20 cellular contexts compared by ENCODE assay signal in the genomic region with DNA sequence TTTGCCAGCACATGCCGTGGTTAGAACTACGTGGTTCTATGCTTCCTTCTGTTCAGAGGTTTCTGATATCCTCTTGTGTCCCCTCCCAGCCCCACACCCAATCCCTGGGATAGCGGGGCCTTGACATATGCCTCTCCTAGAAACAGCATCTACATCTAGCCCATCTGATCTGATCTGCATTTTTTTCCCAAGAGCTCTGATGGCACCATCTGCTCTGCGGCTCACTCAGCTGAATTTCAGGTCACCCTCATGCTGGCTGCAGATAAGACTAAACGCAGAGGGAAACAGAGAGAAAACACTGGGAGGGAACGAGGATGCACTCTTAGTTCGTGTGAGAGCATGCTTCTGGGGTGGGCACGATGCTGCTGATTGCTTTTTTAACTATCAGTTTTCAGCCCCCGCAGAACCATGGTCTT. TPM values are rescaled to one million over a fixed set of nuclear protein-coding genes. Genes with fewer than 3 reads are reported as not detected.
A peak's percentile ranks its signal among the peaks of the same experiment; 100 is the strongest.
DNase-seq lines count a peak whose midpoint lies in the region; ATAC-seq and TF ChIP-seq lines count a peak whose summit lies in the region.
"Had no signal": no experiment of that assay in that cellular context is flagged by ENCODE, and none has a peak within 500 bp of the region (broad histone marks: within the 10 kb centered on the region; RNA-seq: fewer than 3 reads in every experiment).

No MANE protein-coding gene starts in this region.

- no peak overlapping the region for H3K4me3 ChIP-seq in Caco-2 (ENCODE audit: low read depth, low read length)
- H3K4me3 ChIP-seq: dorsolateral prefrontal cortex, upper lobe of right lung had no signal

- no peaks in the 10 kb centered on the region for H3K9me3 Mint-ChIP-seq in activated naive CD8-positive, alpha-beta T cell treated with anti-CD3 and anti-CD28 coated beads, Interleukin-2, amount 10 ng/mL, durations not matched to agents 7 days and 5 days
- no peaks in the 10 kb centered on the region for H3K9me3 Mint-ChIP-seq in activated naive CD8-positive, alpha-beta T cell treated with anti-CD3 and anti-CD28 coated beads for 36 hours
- H3K9me3 Mint-ChIP-seq in Caco-2 (ENCODE audit: unreplicated experiment), result no peaks in the 10 kb centered on the region
- H3K9me3 Mint-ChIP-seq: activated naive CD4-positive, alpha-beta T cell treated with anti-CD3 and anti-CD28 coated beads, Interleukin-2, amount 50 U/mL, for 24 hours; activated T-cell treated with anti-CD3 and anti-CD28 coated beads, Interleukin-2, amount 50 U/mL, for 72 hours; IgD-negative memory B cell; memory B cell; T-helper 1 cell treated with Interleukin-12 subunit alpha and Interleukin-12 subunit beta and Interleukin-4 antibody, amounts not matched to agents 30 μg/mL and 1 μg/mL, for 36 hours had no signal

- H3K4me3 Mint-ChIP-seq in activated naive CD8-positive, alpha-beta T cell treated with anti-CD3 and anti-CD28 coated beads, Interleukin-2, amount 10 ng/mL, durations not matched to agents 7 days and 5 days, result no peak overlapping the region
- H3K4me3 Mint-ChIP-seq in activated naive CD8-positive, alpha-beta T cell treated with anti-CD3 and anti-CD28 coated beads for 36 hours, result no peak overlapping the region
- H3K4me3 Mint-ChIP-seq in Caco-2 (ENCODE audit: unreplicated experiment), result no peak overlapping the region
- H3K4me3 Mint-ChIP-seq: activated naive CD4-positive, alpha-beta T cell treated with anti-CD3 and anti-CD28 coated beads, Interleukin-2, amount 50 U/mL, for 24 hours; activated T-cell treated with anti-CD3 and anti-CD28 coated beads, Interleukin-2, amount 50 U/mL, for 72 hours; IgD-negative memory B cell; memory B cell; T-helper 1 cell treated with Interleukin-12 subunit alpha and Interleukin-12 subunit beta and Interleukin-4 antibody, amounts not matched to agents 30 μg/mL and 1 μg/mL, for 36 hours had no signal

- POLR2A ChIA-PET in activated naive CD8-positive, alpha-beta T cell treated with anti-CD3 and anti-CD28 coated beads, Interleukin-2, amount 10 ng/mL, durations not matched to agents 7 days and 5 days (lab: Charles Lee), result interaction anchor here (1.4 to 2.5 kb wide), 3 partner anchors 11 to 199 kb away, joined by 3 to 7 read pairs (median 7); a partner anchor contains a TSS
- POLR2A ChIA-PET in Caco-2 (lab: Charles Lee), result no interaction called here

- H3K4me1 ChIP-seq in Caco-2, result peaks cover 15% of the 10 kb centered on the region

- TF ChIP-seq CTCF in Caco-2 (IDR thresholded peaks at IDR 0.05; ENCODE audit: insufficient read depth in 1 of 2, low read depth in 1 of 2, low read length in 1 of 2, severe bottlenecking in 1 of 2, unreplicated experiment in 1 of 2), result no peak

- peaks cover 36% of the 10 kb centered on the region for H3K36me3 Mint-ChIP-seq in activated naive CD8-positive, alpha-beta T cell treated with anti-CD3 and anti-CD28 coated beads, Interleukin-2, amount 10 ng/mL, durations not matched to agents 7 days and 5 days
- H3K36me3 Mint-ChIP-seq in activated naive CD8-positive, alpha-beta T cell treated with anti-CD3 and anti-CD28 coated beads for 36 hours, result peaks cover 5% of the 10 kb centered on the region
- H3K36me3 Mint-ChIP-seq in Caco-2 (ENCODE audit: insufficient read depth, unreplicated experiment), result peaks cover 14% of the 10 kb centered on the region
- H3K36me3 Mint-ChIP-seq: activated naive CD4-positive, alpha-beta T cell treated with anti-CD3 and anti-CD28 coated beads, Interleukin-2, amount 50 U/mL, for 24 hours; memory B cell had no signal

- no peaks in the 10 kb centered on the region for H3K27me3 ChIP-seq in Caco-2 (replicated peaks; ENCODE audit: control insufficient read depth, insufficient read depth, low read length)
- H3K27me3 ChIP-seq: dorsolateral prefrontal cortex, upper lobe of right lung had no signal

- no peaks in the 10 kb centered on the region for H3K27me3 Mint-ChIP-seq in activated naive CD8-positive, alpha-beta T cell treated with anti-CD3 and anti-CD28 coated beads, Interleukin-2, amount 10 ng/mL, durations not matched to agents 7 days and 5 days
- no peaks in the 10 kb centered on the region for H3K27me3 Mint-ChIP-seq in activated naive CD8-positive, alpha-beta T cell treated with anti-CD3 and anti-CD28 coated beads for 36 hours
- no peaks in the 10 kb centered on the region for H3K27me3 Mint-ChIP-seq in Caco-2 (ENCODE audit: insufficient read depth, unreplicated experiment)
- H3K27me3 Mint-ChIP-seq: activated naive CD4-positive, alpha-beta T cell treated with anti-CD3 and anti-CD28 coated beads, Interleukin-2, amount 50 U/mL, for 24 hours; IgD-negative memory B cell; memory B cell had no signal

- peaks cover 2% of the 10 kb centered on the region for H3K36me3 ChIP-seq in Caco-2 (ENCODE audit: control insufficient read depth, insufficient read depth, low read length)

- no peak for ATAC-seq in activated naive CD8-positive, alpha-beta T cell treated with anti-CD3 and anti-CD28 coated beads, Interleukin-2, amount 10 ng/mL, durations not matched to agents 7 days and 5 days (ENCODE audit: low read depth)
- no peak for ATAC-seq in GM21825 (IDR thresholded peaks at IDR 0.05; ENCODE audit: unreplicated experiment)
- ATAC-seq: activated T-cell treated with anti-CD3 and anti-CD28 coated beads, Interleukin-2, amount 50 U/mL, for 72 hours; left cardiac atrium; upper lobe of right lung had no signal

- H3K27ac Mint-ChIP-seq in activated naive CD8-positive, alpha-beta T cell treated with anti-CD3 and anti-CD28 coated beads, Interleukin-2, amount 10 ng/mL, durations not matched to agents 7 days and 5 days, result peak overlapping the region; percentile 46
- no peak overlapping the region for H3K27ac Mint-ChIP-seq in activated naive CD8-positive, alpha-beta T cell treated with anti-CD3 and anti-CD28 coated beads for 36 hours
- H3K27ac Mint-ChIP-seq in Caco-2 (ENCODE audit: unreplicated experiment), result no peak overlapping the region
- H3K27ac Mint-ChIP-seq: activated naive CD4-positive, alpha-beta T cell treated with anti-CD3 and anti-CD28 coated beads, Interleukin-2, amount 50 U/mL, for 24 hours; activated T-cell treated with anti-CD3 and anti-CD28 coated beads, Interleukin-2, amount 50 U/mL, for 72 hours; memory B cell; T-helper 1 cell treated with Interleukin-12 subunit alpha and Interleukin-12 subunit beta and Interleukin-4 antibody, amounts not matched to agents 30 μg/mL and 1 μg/mL, for 36 hours had no signal

- no peaks in the 10 kb centered on the region for H3K9me3 ChIP-seq in Caco-2
- H3K9me3 ChIP-seq: upper lobe of right lung had no signal

- no peak for DNase-seq in activated naive CD8-positive, alpha-beta T cell treated with anti-CD3 and anti-CD28 coated beads, Interleukin-2, amount 10 ng/mL, durations not matched to agents 7 days and 5 days
- DNase-seq in activated naive CD8-positive, alpha-beta T cell treated with anti-CD3 and anti-CD28 coated beads for 36 hours, result no peak
- DNase-seq in OCI-M1 (lab: John Stamatoyannopoulos, UW) (peak; percentile 68), cerebellum (ENCODE audit: low spot score) (peak; percentile 79), superior temporal gyrus (ENCODE audit: extremely low spot score) (peak; percentile 15), Caco-2 (no peak)
- no peak for DNase-seq in stimulated activated CD4-positive, alpha-beta T cell treated with anti-CD3 and anti-CD28 coated beads, Interleukin-4, amount 100 ng/mL, for 24 hours
- DNase-seq: activated CD4-positive, alpha-beta T cell treated with anti-CD3 and anti-CD28 coated beads for 48 hours; activated T-cell treated with anti-CD3 and anti-CD28 coated beads, Interleukin-2, amount 50 U/mL, for 72 hours; central memory CD4-positive, alpha-beta T cell; head of caudate nucleus; left cardiac atrium; NCI-H510A treated with DMSO at 0.1 percent for 48 hours; upper lobe of right lung had no signal

- intact Hi-C loops in Caco-2 (cut with micrococcal nuclease; ENCODE audit: unreplicated experiment), result no loop called here

- CTCF ChIA-PET in Caco-2 (lab: Charles Lee), result no interaction called here

- no TSS peak for BruUV-seq in Caco-2 (replicated peaks; lab: Mats Ljungman, UMichigan)

- H3K4me1 Mint-ChIP-seq in activated naive CD8-positive, alpha-beta T cell treated with anti-CD3 and anti-CD28 coated beads, Interleukin-2, amount 10 ng/mL, durations not matched to agents 7 days and 5 days, result peaks cover 13% of the 10 kb centered on the region
- no peaks in the 10 kb centered on the region for H3K4me1 Mint-ChIP-seq in activated naive CD8-positive, alpha-beta T cell treated with anti-CD3 and anti-CD28 coated beads for 36 hours
- H3K4me1 Mint-ChIP-seq in Caco-2 (ENCODE audit: low read depth, unreplicated experiment), result peaks cover 7% of the 10 kb centered on the region
- H3K4me1 Mint-ChIP-seq: IgD-negative memory B cell, memory B cell had no signal

RNA-seq across cellular contexts. Expression of a gene that starts 10.7 kb away (rescaled TPM):
- total RNA-seq in activated naive CD8-positive, alpha-beta T cell treated with anti-CD3 and anti-CD28 coated beads, Interleukin-2, amount 10 ng/mL, durations not matched to agents 7 days and 5 days, result 10 to 100 TPM; 29.7 to 34.8 TPM
- 1 to 10 TPM; 8.7 to 8.9 TPM for total RNA-seq in activated naive CD8-positive, alpha-beta T cell treated with anti-CD3 and anti-CD28 coated beads for 36 hours
- total RNA-seq in cerebellum (18.8 TPM), Caco-2 (2022) (18.7 and 21.8 TPM in 2 replicates)

Comparison
In these comparisons a context has a peak if more than half of its experiments do, and no peak if none do; other contexts are left out.
1. DNase-seq: peak in OCI-M1 (single experiment), cerebellum (single experiment) and superior temporal gyrus (single experiment); none in activated naive CD8-positive, alpha-beta T cell treated with anti-CD3 and anti-CD28 coated beads, Interleukin-2, amount 10 ng/mL, durations not matched to agents 7 days and 5 days (single experiment), activated naive CD8-positive, alpha-beta T cell treated with anti-CD3 and anti-CD28 coated beads for 36 hours (single experiment), stimulated activated CD4-positive, alpha-beta T cell treated with anti-CD3 and anti-CD28 coated beads, Interleukin-4, amount 100 ng/mL, for 24 hours (single experiment) and Caco-2 (0 of 2).